Comparison of ENCODE assay signal across 8 cellular contexts in the genomic region with DNA sequence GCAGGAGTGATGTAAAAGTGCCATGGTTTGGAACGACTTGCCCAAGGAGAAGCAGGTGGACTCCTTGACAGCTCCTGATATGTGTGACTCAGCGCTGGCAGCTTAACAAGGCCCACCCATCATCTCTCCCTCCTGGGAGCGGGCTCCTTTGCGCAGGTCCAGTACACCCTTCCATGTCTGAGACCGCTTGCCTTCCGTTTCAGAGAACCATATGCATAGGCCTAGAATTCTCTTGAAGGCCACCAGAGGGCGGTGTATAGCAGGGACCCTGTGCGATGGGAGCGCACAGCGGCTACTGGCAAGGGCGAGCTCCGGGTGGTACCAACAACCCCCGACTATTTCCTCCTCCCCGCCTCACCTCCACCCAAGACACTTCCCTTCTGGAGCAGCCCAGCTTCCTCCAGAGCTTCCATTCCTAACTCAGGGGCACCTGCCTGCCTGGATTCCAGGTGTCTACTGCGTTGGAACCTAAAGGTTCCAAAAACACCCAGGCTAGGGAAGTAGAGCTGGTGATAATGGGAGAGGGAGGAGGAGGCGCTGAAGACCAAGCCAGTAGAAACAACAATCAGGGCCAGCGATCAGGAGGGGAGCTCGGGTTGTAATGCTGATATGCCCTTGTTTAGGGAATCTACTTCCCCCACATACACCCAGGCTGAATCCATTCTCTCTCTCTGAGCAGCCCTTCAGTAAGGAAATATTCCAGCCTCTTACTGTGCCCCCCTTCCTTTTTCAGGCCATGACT.
DNase-seq lines count a peak whose midpoint lies in the region; ATAC-seq lines count a peak whose summit lies in the region.

No MANE protein-coding gene starts in this region.

- H3K27me3 ChIP-seq in BLaER1 treated with 17β-estradiol and CSF1 and Interleukin-3, amounts not matched to agents 10 nM and 100 nM = peaks cover 51 to 57% (median 51%) of the 10 kb centered on the region in 11 experiments

- peaks cover 35 to 56% (median 48%) of the 10 kb centered on the region in 10 experiments for H3K4me1 ChIP-seq in BLaER1 treated with 17β-estradiol and CSF1 and Interleukin-3, amounts not matched to agents 10 nM and 100 nM

- H3K36me3 ChIP-seq in BLaER1 treated with 17β-estradiol and CSF1 and Interleukin-3, amounts not matched to agents 10 nM and 100 nM = no peaks in the 10 kb centered on the region

- ATAC-seq in GM19395 (IDR thresholded peaks at IDR 0.05; ENCODE audit: unreplicated experiment) = peak; percentile 87

- peak; percentile 69 for DNase-seq in HS-5 (ENCODE audit: low read depth)
- peak; percentile 98 for DNase-seq in NCI-H82 (lab: John Stamatoyannopoulos, UW)
- peak; percentile 48 to 58 for DNase-seq in activated CD4-positive, alpha-beta T cell treated with anti-CD3 and anti-CD28 coated beads, Interleukin-2, amount 50 U/mL, for 4 hours
- peak; percentile 86 for DNase-seq in ecto neural progenitor cell (ENCODE audit: low spot score)
- DNase-seq in medulla oblongata (ENCODE audit: extremely low spot score) = peak; percentile 94
- peak; percentile 42 for DNase-seq in stimulated activated CD8-positive, alpha-beta memory T cell treated with anti-CD3 and anti-CD28 coated beads, Interleukin-15, amount 100 ng/mL, for 1 hour (ENCODE audit: low read depth)

- H3K4me2 ChIP-seq in BLaER1 treated with 17β-estradiol and CSF1 and Interleukin-3, amounts not matched to agents 10 nM and 100 nM = peak overlapping the region; percentile 16 to 100 (median 79); a peak in 21 of 22 replicates

- H3K4me3 ChIP-seq in BLaER1 treated with 17β-estradiol and CSF1 and Interleukin-3, amounts not matched to agents 10 nM and 100 nM = peak overlapping the region in 2 of 10 experiments; percentile 36 to 41; a peak in 4 of 20 replicates

- no peak overlapping the region; a peak in 1 of 22 replicates for H3K9ac ChIP-seq in BLaER1 treated with 17β-estradiol and CSF1 and Interleukin-3, amounts not matched to agents 10 nM and 100 nM

- H3K27ac ChIP-seq in BLaER1 treated with 17β-estradiol and CSF1 and Interleukin-3, amounts not matched to agents 10 nM and 100 nM = no peak overlapping the region

- peaks cover 0 to 6% (median 0%) of the 10 kb centered on the region in 11 experiments; a peak in 3 of 22 replicates for H3K9me3 ChIP-seq in BLaER1 treated with 17β-estradiol and CSF1 and Interleukin-3, amounts not matched to agents 10 nM and 100 nM (replicated peaks in 1 of 11)

- peaks cover 0 to 50% (median 47%) of the 10 kb centered on the region in 11 experiments; a peak in 18 of 22 replicates for H4K20me1 ChIP-seq in BLaER1 treated with 17β-estradiol and CSF1 and Interleukin-3, amounts not matched to agents 10 nM and 100 nM

Comparison
In these comparisons a context has a peak if more than half of its experiments do, and no peak if none do; other contexts are left out.
1. DNase-seq: peak in every context shown above with its lines; median percentile 98 in NCI-H82; 94 in medulla oblongata; 86 in ecto neural progenitor cell; 69 in HS-5; 53 in activated CD4-positive, alpha-beta T cell treated with anti-CD3 and anti-CD28 coated beads, Interleukin-2, amount 50 U/mL, for 4 hours; 42 in stimulated activated CD8-positive, alpha-beta memory T cell treated with anti-CD3 and anti-CD28 coated beads, Interleukin-15, amount 100 ng/mL, for 1 hour.